Comparison of ENCODE assay signal across 1 cellular context in genomic region chr21:17512245-17513213, GRCh38.
TF ChIP-seq lines count a peak whose summit lies in the region.

Gene CXADR, plus strand, starts transcription at chr21:17513043. Its CDS starts 87 bp downstream, at chr21:17513130.

TF ChIP-seq in HepG2, 621 proteins besides CTCF, POLR2A, EP300 and RAD21 (continued from another document and continues in another):
- TF ChIP-seq MXI1 (IDR thresholded peaks at IDR 0.05; ENCODE audit: borderline replicate concordance, low read depth, low read length) (peak; percentile 87; the same call in 2 of the 3 replicates), ZNF891 (CRISPR knock-in tag; IDR thresholded peaks at IDR 0.05) (no peak), ZNF101 (CRISPR knock-in tag; IDR thresholded peaks at IDR 0.05; ENCODE audit: borderline replicate concordance, low read depth) (no peak), CEBPG (CRISPR knock-in tag; IDR thresholded peaks at IDR 0.05) (peak; percentile 31; the same call in 1 of the 2 replicates), RXRB (CRISPR knock-in tag; IDR thresholded peaks at IDR 0.05; ENCODE audit: borderline replicate concordance) (peak; percentile 31; the same call in 1 of the 2 replicates), SOX6 (IDR thresholded peaks at IDR 0.05) (no peak), SOX6 (CRISPR knock-in tag; IDR thresholded peaks at IDR 0.05) (peak; percentile 83), PITX1 (CRISPR knock-in tag; IDR thresholded peaks at IDR 0.05) (no peak; the same call in 1 of the 2 replicates), ZNF431 (CRISPR knock-in tag; IDR thresholded peaks at IDR 0.05; ENCODE audit: borderline replicate concordance, low read depth) (no peak), FOXK1 (CRISPR knock-in tag; IDR thresholded peaks at IDR 0.05; ENCODE audit: borderline replicate concordance, low read depth) (peak; percentile 55; the same call in 1 of the 2 replicates), RCOR2 (CRISPR knock-in tag; IDR thresholded peaks at IDR 0.05) (peak; percentile 70; the same call in 1 of the 2 replicates), RORA (CRISPR knock-in tag; IDR thresholded peaks at IDR 0.05) (no peak), MYPOP (CRISPR knock-in tag; IDR thresholded peaks at IDR 0.05) (peak; percentile 99), BCL6 (CRISPR knock-in tag; IDR thresholded peaks at IDR 0.05) (peak; percentile 50; the same call in 1 of the 2 replicates), ZNF160 (CRISPR knock-in tag; IDR thresholded peaks at IDR 0.05) (no peak), LCORL (IDR thresholded peaks at IDR 0.05) (no peak), LCORL (CRISPR knock-in tag; IDR thresholded peaks at IDR 0.05) (peak; percentile 93), ASH2L (IDR thresholded peaks at IDR 0.05; ENCODE audit: insufficient read length, low read depth, low read length) (peak; percentile 22), AHR (CRISPR knock-in tag; IDR thresholded peaks at IDR 0.05) (no peak), NCOA2 (CRISPR knock-in tag; IDR thresholded peaks at IDR 0.05) (peak; percentile 12; the same call in 1 of the 2 replicates), ZBTB10 (CRISPR knock-in tag; IDR thresholded peaks at IDR 0.05; ENCODE audit: borderline replicate concordance) (peak; percentile 21), SATB2 (CRISPR knock-in tag; IDR thresholded peaks at IDR 0.05) (no peak), GATAD1 (CRISPR knock-in tag; IDR thresholded peaks at IDR 0.05) (peak; percentile 14; the same call in 1 of the 2 replicates), ZBTB37 (CRISPR knock-in tag; IDR thresholded peaks at IDR 0.05) (0 out of 2 replicates have a peak, but pooled peaks have one; percentile 48), TRAFD1 (CRISPR knock-in tag; IDR thresholded peaks at IDR 0.05; ENCODE audit: borderline replicate concordance) (no peak), ATAD3A (CRISPR knock-in tag; IDR thresholded peaks at IDR 0.05) (no peak), ZNF350 (CRISPR knock-in tag; IDR thresholded peaks at IDR 0.05; ENCODE audit: borderline replicate concordance, low read depth) (peak; percentile 77), SKIL (CRISPR knock-in tag; IDR thresholded peaks at IDR 0.05; ENCODE audit: borderline replicate concordance) (no peak), DMTF1 (CRISPR knock-in tag; IDR thresholded peaks at IDR 0.05) (no peak), ZFP37 (CRISPR knock-in tag; IDR thresholded peaks at IDR 0.05; ENCODE audit: borderline replicate concordance) (no peak), ZNF296 (CRISPR knock-in tag; conservative IDR thresholded peaks at IDR 0.05) (no peak), TBL1XR1 (IDR thresholded peaks at IDR 0.05; ENCODE audit: borderline replicate concordance, low read length, partially characterized antibody) (no peak), HNRNPK (IDR thresholded peaks at IDR 0.05; ENCODE audit: low read depth, low read length, poor library complexity, severe bottlenecking) (peak; percentile 85), ARHGAP35 (CRISPR knock-in tag; IDR thresholded peaks at IDR 0.05; ENCODE audit: borderline replicate concordance) (peak; percentile 73; the same call in 1 of the 2 replicates), PHF21A (CRISPR knock-in tag; IDR thresholded peaks at IDR 0.05) (peak; percentile 94), PCBP2 (optimal IDR thresholded peaks at IDR 0.05; ENCODE audit: low read depth, low read length, poor library complexity, severe bottlenecking) (no peak), HNF4G (IDR thresholded peaks at IDR 0.05; ENCODE audit: borderline replicate concordance, low read depth, low read length) (no peak), HNF4G (CRISPR knock-in tag; IDR thresholded peaks at IDR 0.05; ENCODE audit: borderline replicate concordance, low read depth) (0 out of 2 replicates have a peak, but pooled peaks have one; percentile 63), ESRRA (CRISPR knock-in tag; IDR thresholded peaks at IDR 0.05; ENCODE audit: low read depth) (no peak), AFF4 (CRISPR knock-in tag; IDR thresholded peaks at IDR 0.05) (no peak), ZNF580 (CRISPR knock-in tag; IDR thresholded peaks at IDR 0.05; ENCODE audit: borderline replicate concordance, low read depth) (0 out of 2 replicates have a peak, but pooled peaks have one; percentile 55)
- TF ChIP-seq, protein P1, sequence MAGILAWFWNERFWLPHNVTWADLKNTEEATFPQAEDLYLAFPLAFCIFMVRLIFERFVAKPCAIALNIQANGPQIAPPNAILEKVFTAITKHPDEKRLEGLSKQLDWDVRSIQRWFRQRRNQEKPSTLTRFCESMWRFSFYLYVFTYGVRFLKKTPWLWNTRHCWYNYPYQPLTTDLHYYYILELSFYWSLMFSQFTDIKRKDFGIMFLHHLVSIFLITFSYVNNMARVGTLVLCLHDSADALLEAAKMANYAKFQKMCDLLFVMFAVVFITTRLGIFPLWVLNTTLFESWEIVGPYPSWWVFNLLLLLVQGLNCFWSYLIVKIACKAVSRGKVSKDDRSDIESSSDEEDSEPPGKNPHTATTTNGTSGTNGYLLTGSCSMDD (CRISPR knock-in tag; IDR thresholded peaks at IDR 0.05): no peak
- TF ChIP-seq, protein P2, sequence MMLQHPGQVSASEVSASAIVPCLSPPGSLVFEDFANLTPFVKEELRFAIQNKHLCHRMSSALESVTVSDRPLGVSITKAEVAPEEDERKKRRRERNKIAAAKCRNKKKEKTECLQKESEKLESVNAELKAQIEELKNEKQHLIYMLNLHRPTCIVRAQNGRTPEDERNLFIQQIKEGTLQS (CRISPR knock-in tag; IDR thresholded peaks at IDR 0.05): peak; percentile 28; the same call in 1 of the 2 replicates
- TF ChIP-seq, protein P3, sequence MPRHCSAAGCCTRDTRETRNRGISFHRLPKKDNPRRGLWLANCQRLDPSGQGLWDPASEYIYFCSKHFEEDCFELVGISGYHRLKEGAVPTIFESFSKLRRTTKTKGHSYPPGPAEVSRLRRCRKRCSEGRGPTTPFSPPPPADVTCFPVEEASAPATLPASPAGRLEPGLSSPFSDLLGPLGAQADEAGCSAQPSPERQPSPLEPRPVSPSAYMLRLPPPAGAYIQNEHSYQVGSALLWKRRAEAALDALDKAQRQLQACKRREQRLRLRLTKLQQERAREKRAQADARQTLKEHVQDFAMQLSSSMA (CRISPR knock-in tag; IDR thresholded peaks at IDR 0.05): 0 out of 2 replicates have a peak, but pooled peaks have one; percentile 9
